ENCODE assay signal across 14 cellular contexts in the genomic region with DNA sequence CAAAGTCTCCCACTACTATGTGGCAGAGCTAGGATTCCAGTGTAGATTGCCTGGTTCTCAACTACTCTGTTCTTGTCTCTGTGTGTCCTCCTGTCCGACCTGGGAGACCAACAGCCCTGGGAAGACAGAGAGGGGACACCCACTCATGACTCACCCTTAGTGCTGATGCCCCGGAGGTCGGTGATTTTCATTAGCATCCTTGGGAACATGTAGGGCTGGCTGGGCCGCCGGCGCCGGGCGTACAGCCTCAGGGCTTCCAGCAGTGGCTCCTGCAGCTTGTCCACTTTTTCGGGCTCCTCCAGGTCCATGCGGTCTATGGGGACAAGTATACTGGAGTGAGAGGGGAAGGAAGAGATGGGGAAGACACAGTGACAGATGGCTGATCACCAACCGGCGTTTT. TPM values are rescaled to one million over a fixed set of nuclear protein-coding genes. Genes with fewer than 3 reads are reported as not detected.
DNase-seq lines count a peak whose midpoint lies in the region; ATAC-seq, FAIRE-seq and TF ChIP-seq lines count a peak whose summit lies in the region.
"Had no signal": no experiment of that assay in that cellular context is flagged by ENCODE, and none has a peak within 500 bp of the region (broad histone marks: within the 10 kb centered on the region; RNA-seq: fewer than 3 reads in every experiment).

No MANE protein-coding gene starts in this region.

- no peak overlapping the region for H3K18ac ChIP-seq in mesenchymal stem cell (ENCODE audit: low read depth in 1 of 2, low read length in 2 of 2)

- no peak for DNase-seq in CD4-positive, CD25-positive, alpha-beta regulatory T cell
- DNase-seq in EH (ENCODE audit: low read depth) = peak; percentile 38
- DNase-seq in T-helper 17 cell = no peak
- DNase-seq in mesenchymal stem cell = no peak
- DNase-seq in SW 1271 (lab: John Stamatoyannopoulos, UW) = no peak
- no peak for DNase-seq in pancreas
- no peak for DNase-seq in GM10248 (ENCODE audit: extremely low spot score)

- H2BK15ac ChIP-seq in mesenchymal stem cell (ENCODE audit: low read depth, poor library complexity, severe bottlenecking) = peak overlapping the region; percentile 29

- H3K9ac ChIP-seq in mesenchymal stem cell (ENCODE audit: low read length) = peak overlapping the region; percentile 41

- H3K36me3 Mint-ChIP-seq in CD4-positive, CD25-positive, alpha-beta regulatory T cell = peaks cover 15% of the 10 kb centered on the region
- peaks cover 4% of the 10 kb centered on the region for H3K36me3 Mint-ChIP-seq in T-helper 17 cell (ENCODE audit: low read depth)
- H3K36me3 Mint-ChIP-seq: activated naive CD4-positive, alpha-beta T cell treated with anti-CD3 and anti-CD28 coated beads, Interleukin-2, amount 50 U/mL, for 24 hours had no signal

- H3K23ac ChIP-seq in mesenchymal stem cell (ENCODE audit: low read length in 2 of 2) = no peak overlapping the region

- no peaks in the 10 kb centered on the region for H3K9me3 ChIP-seq in CD4-positive, CD25-positive, alpha-beta regulatory T cell (ENCODE audit: control insufficient read depth in 2 of 2, low read length in 2 of 2)
- H3K9me3 ChIP-seq in T-helper 17 cell (ENCODE audit: control insufficient read depth, low read length, poor library complexity, severe bottlenecking) (no peaks in the 10 kb centered on the region), mesenchymal stem cell (ENCODE audit: control insufficient read depth, low read length) (no peaks in the 10 kb centered on the region), pancreas (no peaks in the 10 kb centered on the region)
- H3K9me3 ChIP-seq: transverse colon had no signal

- H3K79me1 ChIP-seq in mesenchymal stem cell (replicated peaks; ENCODE audit: low read length, poor library complexity, severe bottlenecking) = peaks cover 11% of the 10 kb centered on the region

- peaks cover 40% of the 10 kb centered on the region for H3K36me3 ChIP-seq in CD4-positive, CD25-positive, alpha-beta regulatory T cell (ENCODE audit: control insufficient read depth, insufficient read depth, low read length)
- H3K36me3 ChIP-seq in mesenchymal stem cell (ENCODE audit: control insufficient read depth in 1 of 2, insufficient read depth in 2 of 2, low read depth in 1 of 2, low read length in 2 of 2) (peaks cover 48 to 66% of the 10 kb centered on the region in 2 experiments), pancreas (peaks cover 0 to 17% (median 0%) of the 10 kb centered on the region in 3 donors)

- ATAC-seq in CD4-positive, CD25-positive, alpha-beta regulatory T cell (ENCODE audit: low read depth in 2 of 2) = no peak
- ATAC-seq in T-helper 17 cell (peak; percentile 2), pancreas (no peak)

- H3K4me3 Mint-ChIP-seq in CD4-positive, CD25-positive, alpha-beta regulatory T cell = peak overlapping the region in 2 of 4 donors; percentile 74 to 80
- H3K4me3 Mint-ChIP-seq in T-helper 17 cell = peak overlapping the region; percentile 53
- H3K4me3 Mint-ChIP-seq: activated naive CD4-positive, alpha-beta T cell treated with anti-CD3 and anti-CD28 coated beads, Interleukin-2, amount 50 U/mL, for 24 hours; immature natural killer cell had no signal

- H3K9me3 Mint-ChIP-seq in CD4-positive, CD25-positive, alpha-beta regulatory T cell = no peaks in the 10 kb centered on the region
- H3K9me3 Mint-ChIP-seq: activated naive CD4-positive, alpha-beta T cell treated with anti-CD3 and anti-CD28 coated beads, Interleukin-2, amount 50 U/mL, for 24 hours; immature natural killer cell; naive B cell had no signal

- H4K91ac ChIP-seq in mesenchymal stem cell (ENCODE audit: low read length) = no peak overlapping the region

- peaks cover 19 to 70% (median 48%) of the 10 kb centered on the region in 4 donors for H3K4me1 Mint-ChIP-seq in CD4-positive, CD25-positive, alpha-beta regulatory T cell
- peaks cover 73% of the 10 kb centered on the region for H3K4me1 Mint-ChIP-seq in T-helper 17 cell

- no peak overlapping the region for H3K4me2 ChIP-seq in mesenchymal stem cell (ENCODE audit: low read length, poor library complexity, severe bottlenecking)

- POLR2A ChIA-PET in GM10248 (lab: Yijun Ruan, JAX) = no interaction called here

- H2BK5ac ChIP-seq in mesenchymal stem cell (ENCODE audit: low read depth, low read length, poor library complexity, severe bottlenecking) = no peak overlapping the region

- H2AFZ ChIP-seq in mesenchymal stem cell (ENCODE audit: low read depth, low read length) = no peak overlapping the region

- H3K27me3 Mint-ChIP-seq in CD4-positive, CD25-positive, alpha-beta regulatory T cell = no peaks in the 10 kb centered on the region
- no peaks in the 10 kb centered on the region for H3K27me3 Mint-ChIP-seq in T-helper 17 cell
- H3K27me3 Mint-ChIP-seq: activated naive CD4-positive, alpha-beta T cell treated with anti-CD3 and anti-CD28 coated beads, Interleukin-2, amount 50 U/mL, for 24 hours; naive B cell had no signal

- CTCF ChIA-PET in GM10248 (lab: Yijun Ruan, JAX) = interaction anchor here (0.8 to 19.5 kb wide), 35 partner anchors 8 to 292 kb away, joined by 3 to 383 read pairs (median 8); partner anchors contain the start of genes AAAS, CSAD, ESPL1 and MYG1

- no peak overlapping the region for H3K4me3 ChIP-seq in CD4-positive, CD25-positive, alpha-beta regulatory T cell (ENCODE audit: low read depth, low read length)
- H3K4me3 ChIP-seq in mesenchymal stem cell (ENCODE audit: insufficient read depth in 1 of 2, low read depth in 1 of 2, low read length in 2 of 2) (no peak overlapping the region), pancreas (no peak overlapping the region)
- H3K4me3 ChIP-seq: transverse colon had no signal

- H3K27ac Mint-ChIP-seq in CD4-positive, CD25-positive, alpha-beta regulatory T cell = peak overlapping the region in 1 of 3 donors; percentile 87
- peak overlapping the region; percentile 82 for H3K27ac Mint-ChIP-seq in T-helper 17 cell
- H3K27ac Mint-ChIP-seq: activated naive CD4-positive, alpha-beta T cell treated with anti-CD3 and anti-CD28 coated beads, Interleukin-2, amount 50 U/mL, for 24 hours had no signal

- H3K27me3 ChIP-seq in CD4-positive, CD25-positive, alpha-beta regulatory T cell (ENCODE audit: control insufficient read depth, insufficient read depth, low read length) = no peaks in the 10 kb centered on the region
- H3K27me3 ChIP-seq in mesenchymal stem cell (ENCODE audit: control insufficient read depth in 1 of 2, insufficient read depth in 1 of 2, low read length in 2 of 2) = no peaks in the 10 kb centered on the region
- H3K27me3 ChIP-seq in pancreas = no peaks in the 10 kb centered on the region
- H3K27me3 ChIP-seq: transverse colon had no signal

- TF ChIP-seq CTCF in pancreas (IDR thresholded peaks at IDR 0.05) (no peak), GM10248 (IDR thresholded peaks at IDR 0.05; ENCODE audit: control extremely low read depth, extremely low read depth, low read depth, missing control alignments) (no peak)

- H3K4me1 ChIP-seq in CD4-positive, CD25-positive, alpha-beta regulatory T cell (ENCODE audit: control insufficient read depth, insufficient read depth, low read length, poor library complexity, severe bottlenecking) = peaks cover 46% of the 10 kb centered on the region
- H3K4me1 ChIP-seq in mesenchymal stem cell (ENCODE audit: control insufficient read depth, insufficient read depth, low read depth, low read length) (peaks cover 9% of the 10 kb centered on the region), pancreas (peaks cover 0 to 13% (median 0%) of the 10 kb centered on the region in 3 donors)

- intact Hi-C loops in pancreas (cut with DNase I) = loop anchor here in 2 of 3 donors (5.0 to 10.0 kb wide), 2 partner anchors 72 to 74 kb away; no protein-coding TSS in a partner anchor

- WGBS in mesenchymal stem cell = 55% methylated on average over 12 of the region's 12 CpGs
- WGBS in pancreas, 2 donors = 36 to 43% methylated on average over 12 of the region's 12 CpGs

- H2BK12ac ChIP-seq in mesenchymal stem cell (ENCODE audit: low read length in 2 of 2) = no peak overlapping the region

- H3K4ac ChIP-seq in mesenchymal stem cell (ENCODE audit: low read depth in 1 of 2, low read length in 2 of 2) = no peak overlapping the region

- no peak overlapping the region for H3K14ac ChIP-seq in mesenchymal stem cell (ENCODE audit: low read length in 2 of 2)

- H2BK120ac ChIP-seq in mesenchymal stem cell (ENCODE audit: low read depth, low read length) = no peak overlapping the region

- no peak overlapping the region for H4K8ac ChIP-seq in mesenchymal stem cell (ENCODE audit: low read length)

- peak overlapping the region; percentile 30 for H3K27ac ChIP-seq in CD4-positive, CD25-positive, alpha-beta regulatory T cell (ENCODE audit: insufficient read depth, low read length, poor library complexity, severe bottlenecking)
- no peak overlapping the region for H3K27ac ChIP-seq in mesenchymal stem cell (ENCODE audit: low read length, poor library complexity, severe bottlenecking)
- no peak overlapping the region for H3K27ac ChIP-seq in pancreas

- no peak overlapping the region for H2AK5ac ChIP-seq in mesenchymal stem cell (ENCODE audit: low read length, severe bottlenecking)

- FAIRE-seq in pancreas (lab: Jason Lieb, UNC) = no peak
- FAIRE-seq: bronchial epithelial cell had no signal

RNA-seq across cellular contexts. Expression of gene ITGB7, which starts 5.9 kb away (rescaled TPM):
- 297 TPM for total RNA-seq in CD4-positive, CD25-positive, alpha-beta regulatory T cell
- polyA plus RNA-seq in CD4-positive, CD25-positive, alpha-beta regulatory T cell = 100 to 1,000 TPM; 279 to 382 (median 330) TPM
- total RNA-seq in T-helper 17 cell = 100 to 1,000 TPM; 306 to 367 TPM
- 0.19 TPM for polyA plus RNA-seq in mesenchymal stem cell (2013, experiment 1 of 2)
- polyA plus RNA-seq in mesenchymal stem cell (2013, experiment 2 of 2) = 0.10 TPM
- total RNA-seq in pancreas = 1 to 10 TPM; 1.1 to 1.7 (median 1.4) TPM
- 1 to 10 TPM; 1.6 to 1.8 TPM for polyA plus RNA-seq in pancreas
- total RNA-seq: lung microvascular endothelial cell, NCI-H460 had no signal

RNA-seq across cellular contexts. Expression of gene RARG, which starts 19.1 kb away (rescaled TPM):
- total RNA-seq in CD4-positive, CD25-positive, alpha-beta regulatory T cell = 16.8 TPM
- polyA plus RNA-seq in CD4-positive, CD25-positive, alpha-beta regulatory T cell = 1 to 10 TPM; 1.5 to 5.1 (median 2.4) TPM
- total RNA-seq in T-helper 17 cell (10 to 100 TPM; 57.6 to 57.8 TPM), pancreas (10 to 100 TPM in 2 of 6 donors, 1 to 10 TPM in 4; 4.4 to 18.7 (median 7.4) TPM)
- 20.0 TPM for polyA plus RNA-seq in mesenchymal stem cell (2013, experiment 1 of 2)
- 20.3 TPM for polyA plus RNA-seq in mesenchymal stem cell (2013, experiment 2 of 2)
- 10 to 100 TPM; 10.3 to 11.7 TPM for polyA plus RNA-seq in pancreas

RNA-seq across cellular contexts. Expression of gene CSAD, which starts 32.2 kb away (rescaled TPM):
- total RNA-seq in CD4-positive, CD25-positive, alpha-beta regulatory T cell = 68.0 TPM
- polyA plus RNA-seq in CD4-positive, CD25-positive, alpha-beta regulatory T cell = 1 to 10 TPM; 1.2 to 2.3 (median 1.6) TPM
- total RNA-seq in T-helper 17 cell (10 to 100 TPM; 57.2 to 61.0 TPM), pancreas (10 to 100 TPM; 10.1 to 28.4 (median 16.1) TPM)
- 9.3 TPM for polyA plus RNA-seq in mesenchymal stem cell (2013, experiment 1 of 2)
- polyA plus RNA-seq in mesenchymal stem cell (2013, experiment 2 of 2) = 8.4 TPM
- 10 to 100 TPM; 78.5 to 83.2 TPM for polyA plus RNA-seq in pancreas

RNA-seq across cellular contexts. Expression of gene ZNF740, which starts 32.4 kb away (rescaled TPM):
- 32.6 TPM for total RNA-seq in CD4-positive, CD25-positive, alpha-beta regulatory T cell
- polyA plus RNA-seq in CD4-positive, CD25-positive, alpha-beta regulatory T cell = 1 to 10 TPM; 2.3 to 3.1 (median 2.7) TPM
- 10 to 100 TPM; 24.3 to 34.6 TPM for total RNA-seq in T-helper 17 cell
- polyA plus RNA-seq in mesenchymal stem cell (2013, experiment 1 of 2) = 8.0 TPM
- polyA plus RNA-seq in mesenchymal stem cell (2013, experiment 2 of 2) = 7.8 TPM
- 10 to 100 TPM; 13.3 to 33.1 (median 19.8) TPM for total RNA-seq in pancreas
- polyA plus RNA-seq in pancreas = 1 to 10 TPM; 5.2 to 7.6 TPM

RNA-seq across cellular contexts. Expression of gene ESPL1, which starts 55.2 kb away (rescaled TPM):
- total RNA-seq in CD4-positive, CD25-positive, alpha-beta regulatory T cell = 2.7 TPM
- under 1 TPM in 3 of 4 donors, not detected in 1; 0.05 to 0.24 (median 0.11) TPM for polyA plus RNA-seq in CD4-positive, CD25-positive, alpha-beta regulatory T cell
- total RNA-seq in T-helper 17 cell = under 1 TPM; 0.30 to 0.83 TPM
- polyA plus RNA-seq in mesenchymal stem cell (2013, experiment 1 of 2) = 1.2 TPM
- 1.2 TPM for polyA plus RNA-seq in mesenchymal stem cell (2013, experiment 2 of 2)
- total RNA-seq in pancreas = under 1 TPM; 0.09 to 0.81 (median 0.50) TPM
- under 1 TPM; 0.09 to 0.27 TPM for polyA plus RNA-seq in pancreas

Comparison
In these comparisons a context has a peak if more than half of its experiments do, and no peak if none do; other contexts are left out.
1. RNA of gene ITGB7, which starts 5.9 kb away (total RNA-seq): 306 to 367 TPM in T-helper 17 cell and 297 TPM in CD4-positive, CD25-positive, alpha-beta regulatory T cell (single experiment); 1.1 to 1.7 TPM in pancreas; every median in the first group is over 100 times any median in the second.